ENCODE assay signal across 8 cellular contexts in genomic region chr14:102592969-102593840, GRCh38. TPM values are rescaled to one million over a fixed set of nuclear protein-coding genes. Genes with fewer than 3 reads are reported as not detected.
DNase-seq lines count a peak whose midpoint lies in the region; ATAC-seq and TF ChIP-seq lines count a peak whose summit lies in the region.

No MANE protein-coding gene starts in this region.

- peaks cover 5% of the 10 kb centered on the region; the same call in 1 of the 2 replicates for H3K36me3 ChIP-seq in Karpas-422 (ENCODE audit: insufficient read depth, low read length)
- H3K36me3 ChIP-seq in lower lobe of right lung = peaks cover 5% of the 10 kb centered on the region

- peaks cover 35% of the 10 kb centered on the region for H3K4me1 Mint-ChIP-seq in dendritic cell treated with granulocyte-macrophage colony-stimulating factor and Interleukin-4, amounts not matched to agents 40 ng/mL and 50 ng/mL, for 4 days (ENCODE audit: low read depth)

- no peaks in the 10 kb centered on the region for H3K9me3 Mint-ChIP-seq in dendritic cell treated with granulocyte-macrophage colony-stimulating factor and Interleukin-4, amounts not matched to agents 40 ng/mL and 50 ng/mL, for 4 days

- peak; percentile 18 for ATAC-seq in GM21526 (IDR thresholded peaks at IDR 0.05; ENCODE audit: low FRiP score, unreplicated experiment)
- peak; percentile 2 to 4 for ATAC-seq in lower lobe of right lung

- no peak overlapping the region for H2AFZ ChIP-seq in Karpas-422 (ENCODE audit: low read length)

- H4K20me1 ChIP-seq in Karpas-422 (ENCODE audit: insufficient read depth, low read depth, low read length) = peaks cover 17% of the 10 kb centered on the region; the same call in 1 of the 2 replicates

- H3K27me3 ChIP-seq in Karpas-422 (ENCODE audit: low read length) (no peaks in the 10 kb centered on the region), lower lobe of right lung (ENCODE audit: low read depth) (no peaks in the 10 kb centered on the region)

- H3K4me1 ChIP-seq in Karpas-422 (ENCODE audit: low read length) (peaks cover 24% of the 10 kb centered on the region), lower lobe of right lung (peaks cover 29% of the 10 kb centered on the region)

- H3K27ac Mint-ChIP-seq in dendritic cell treated with granulocyte-macrophage colony-stimulating factor and Interleukin-4, amounts not matched to agents 40 ng/mL and 50 ng/mL, for 4 days = peak overlapping the region; percentile 91

- H3K9me3 ChIP-seq in Karpas-422 (ENCODE audit: low read length) = no peaks in the 10 kb centered on the region
- H3K9me3 ChIP-seq in lower lobe of right lung = no peaks in the 10 kb centered on the region

- H3K36me3 Mint-ChIP-seq in dendritic cell treated with granulocyte-macrophage colony-stimulating factor and Interleukin-4, amounts not matched to agents 40 ng/mL and 50 ng/mL, for 4 days (ENCODE audit: low read depth) = peaks cover 52% of the 10 kb centered on the region

- H3K9me2 ChIP-seq in Karpas-422 (replicated peaks; ENCODE audit: insufficient read depth, low read length) = no peaks in the 10 kb centered on the region

- peak overlapping the region; percentile 65 for H3K27ac ChIP-seq in Karpas-422 (ENCODE audit: low read length)
- peak overlapping the region; percentile 94 for H3K27ac ChIP-seq in lower lobe of right lung

- peak overlapping the region; percentile 82 for H3K9ac ChIP-seq in Karpas-422 (ENCODE audit: low read length)

- H3K4me3 ChIP-seq in Karpas-422 (ENCODE audit: low read length) (peak overlapping the region; percentile 82), lower lobe of right lung (peak overlapping the region; percentile 96)

- peak overlapping the region; percentile 71 for H3K4me2 ChIP-seq in Karpas-422 (ENCODE audit: low read depth, low read length, poor library complexity, severe bottlenecking)

- intact Hi-C loops in dendritic cell treated with granulocyte-macrophage colony-stimulating factor and Interleukin-4, amounts not matched to agents 40 ng/mL and 50 ng/mL, for 4 days (cut with micrococcal nuclease) = loop anchor here (2.0 to 5.0 kb wide), 5 partner anchors 34 to 184 kb away; partner anchors contain the start of gene TRAF3
- intact Hi-C loops in lower lobe of right lung (cut with DNase I) = no loop called here

- DNase-seq in DMS79 (lab: John Stamatoyannopoulos, UW) (peak; percentile 21), Karpas-422 (peak; percentile 76), lower lobe of right lung (peak; percentile 72), NCI-H446 treated with DMSO at 0.1 percent for 48 hours (lab: John Stamatoyannopoulos, UW) (no peak)
- DNase-seq in activated CD4-positive, alpha-beta T cell treated with anti-CD3 and anti-CD28 coated beads for 48 hours = peak; percentile 71
- peak; percentile 30 to 42 (median 33) for DNase-seq in stimulated activated CD4-positive, alpha-beta T cell treated with anti-CD3 and anti-CD28 coated beads, TNF-alpha, amount 100 ng/mL, for 4 hours (ENCODE audit: low read depth in 3 of 3)

- peak; percentile 55 for TF ChIP-seq CTCF in lower lobe of right lung (IDR thresholded peaks at IDR 0.05)

- peak overlapping the region; percentile 96 for H3K4me3 Mint-ChIP-seq in dendritic cell treated with granulocyte-macrophage colony-stimulating factor and Interleukin-4, amounts not matched to agents 40 ng/mL and 50 ng/mL, for 4 days

- peaks cover 54% of the 10 kb centered on the region for H3K79me2 ChIP-seq in Karpas-422 (ENCODE audit: low read length)

- peaks cover 8% of the 10 kb centered on the region for H3K27me3 Mint-ChIP-seq in dendritic cell treated with granulocyte-macrophage colony-stimulating factor and Interleukin-4, amounts not matched to agents 40 ng/mL and 50 ng/mL, for 4 days

RNA-seq across cellular contexts. Expression of gene RCOR1, which starts 0.8 kb away (rescaled TPM):
- 23.3 and 46.9 TPM in 2 replicates for total RNA-seq in Karpas-422 (2014; rRNA removed; shearing (Covaris generic); ENCODE audit: low replicate concordance)
- 53.6 TPM for total RNA-seq in lower lobe of right lung
